ENCODE assay signal across 9 cellular contexts in the genomic region with DNA sequence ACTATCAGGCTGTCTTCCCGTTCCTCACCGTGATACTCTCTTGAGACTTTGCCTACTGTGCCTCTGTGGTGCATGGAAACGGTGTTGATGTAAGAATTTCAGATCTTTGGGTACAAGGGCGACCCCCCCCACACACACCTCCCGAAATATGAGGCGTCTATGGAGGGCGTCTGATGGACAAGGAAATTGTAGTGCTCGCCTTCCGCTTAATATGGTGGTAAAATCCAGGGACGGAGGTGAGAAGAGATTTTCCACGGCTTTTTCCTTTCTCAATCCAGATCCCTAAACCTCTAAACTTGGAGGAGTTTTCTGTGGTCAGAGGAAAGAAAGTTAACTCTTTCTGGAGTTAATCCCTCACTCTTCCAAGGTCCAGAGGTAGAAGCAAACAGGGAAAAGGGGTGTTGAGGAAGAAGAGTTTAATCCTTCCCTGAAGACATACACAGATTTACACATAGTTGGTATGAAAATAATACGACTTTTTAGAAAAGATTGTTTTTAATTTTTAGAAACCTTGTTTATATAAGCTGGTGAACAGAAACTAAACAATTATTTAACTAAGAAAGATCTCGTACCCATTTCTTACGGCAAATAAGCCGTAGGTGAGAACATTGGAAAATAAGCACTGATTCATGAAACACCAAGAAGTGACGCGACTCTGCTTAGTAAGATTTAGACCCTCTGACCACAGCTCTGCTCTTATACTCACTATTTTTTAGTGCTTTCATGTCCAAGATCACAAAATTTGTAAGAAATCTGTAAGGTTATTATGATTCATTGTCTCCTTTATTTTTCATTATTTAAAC. TPM values are rescaled to one million over a fixed set of nuclear protein-coding genes. Genes with fewer than 3 reads are reported as not detected.
DNase-seq lines count a peak whose midpoint lies in the region; ATAC-seq and TF ChIP-seq lines count a peak whose summit lies in the region.
"Had no signal": no experiment of that assay in that cellular context is flagged by ENCODE, and none has a peak within 500 bp of the region (broad histone marks: within the 10 kb centered on the region; RNA-seq: fewer than 3 reads in every experiment).

No MANE protein-coding gene starts in this region.

- POLR2A ChIA-PET in CD4-positive, alpha-beta T cell (lab: Charles Lee), result interaction anchor here (1.1 to 3.5 kb wide), 13 partner anchors 8 to 286 kb away, joined by 4 to 61 read pairs (median 10); partner anchors contain the start of genes APEX1, CCNB1IP1, OSGEP and PARP2

- no peak for TF ChIP-seq POLR2A in sigmoid colon (IDR thresholded peaks at IDR 0.05)

- H3K36me3 ChIP-seq in sigmoid colon, result no peaks in the 10 kb centered on the region

- H3K4me1 ChIP-seq in sigmoid colon, result peaks cover 3 to 21% (median 13%) of the 10 kb centered on the region in 4 donors

- no peaks in the 10 kb centered on the region for H3K9me3 ChIP-seq in CD4-positive, alpha-beta T cell (ENCODE audit: control insufficient read depth, low read length)
- H3K9me3 ChIP-seq in sigmoid colon, result no peaks in the 10 kb centered on the region

- WGBS in sigmoid colon, 2 donors, result 6 to 11% methylated on average over 17 of the region's 17 CpGs

- peak in 2 of 10 experiments; percentile 26 to 33 for DNase-seq in CD4-positive, alpha-beta T cell
- peak; percentile 80 for DNase-seq in SHP77 treated with DMSO at 0.1 percent for 48 hours (lab: John Stamatoyannopoulos, UW)
- no peak for DNase-seq in fibroblast of mammary gland (ENCODE audit: low read depth)
- no peak for DNase-seq in sigmoid colon
- DNase-seq in activated effector memory CD4-positive, alpha-beta T cell treated with Interleukin-2 at 50 U/mL for 16 hours, result no peak
- DNase-seq in mesothelial cell of epicardium (ENCODE audit: low spot score in 2 of 2, unreplicated experiment in 2 of 2), result no peak
- no peak for DNase-seq in SK-N-DZ (ENCODE audit: low spot score)

- peaks cover 15% of the 10 kb centered on the region for H3K27me3 Mint-ChIP-seq in CD4-positive, alpha-beta T cell
- no peaks in the 10 kb centered on the region for H3K27me3 Mint-ChIP-seq in mesothelial cell of epicardium (ENCODE audit: low read depth)

- CTCF ChIA-PET in CD4-positive, alpha-beta T cell (lab: Charles Lee), result interaction anchor here (0.8 to 2.9 kb wide), 14 partner anchors 8 to 287 kb away, joined by 3 to 15 read pairs (median 4); partner anchors contain the start of gene RNASE4

- intact Hi-C loops in CD4-positive, alpha-beta T cell (cut with DNase I, micrococcal nuclease), result loop anchor here (2.0 to 5.0 kb wide), 3 partner anchors 17 to 272 kb away; partner anchors contain the start of gene PARP2 (in 1 of the 2)
- intact Hi-C loops in sigmoid colon (cut with DNase I), result loop anchor here (5.0 to 10.0 kb wide), 2 partner anchors 272 to 481 kb away; partner anchors contain the start of genes PARP2 and ZNF219

- no peaks in the 10 kb centered on the region for H3K36me3 Mint-ChIP-seq in CD4-positive, alpha-beta T cell (ENCODE audit: low read depth)
- no peaks in the 10 kb centered on the region for H3K36me3 Mint-ChIP-seq in mesothelial cell of epicardium

- no peak for TF ChIP-seq CTCF in CD4-positive, alpha-beta T cell (IDR thresholded peaks at IDR 0.05)
- TF ChIP-seq CTCF in fibroblast of mammary gland (conservative IDR thresholded peaks at IDR 0.05; ENCODE audit: control insufficient read depth, insufficient read depth, low read depth, low read length) (no peak), sigmoid colon (IDR thresholded peaks at IDR 0.05) (no peak), mesothelial cell of epicardium (IDR thresholded peaks at IDR 0.05; ENCODE audit: unreplicated experiment) (no peak)

- no peak overlapping the region for H3K4me3 Mint-ChIP-seq in CD4-positive, alpha-beta T cell
- H3K4me3 Mint-ChIP-seq in mesothelial cell of epicardium, result no peak overlapping the region

- H3K27ac ChIP-seq in CD4-positive, alpha-beta T cell (ENCODE audit: low read depth, low read length), result no peak overlapping the region
- peak overlapping the region; percentile 73 to 86 (median 78) for H3K27ac ChIP-seq in sigmoid colon

- H3K4me1 Mint-ChIP-seq in CD4-positive, alpha-beta T cell (ENCODE audit: low read depth), result no peaks in the 10 kb centered on the region
- peaks cover 9% of the 10 kb centered on the region for H3K4me1 Mint-ChIP-seq in mesothelial cell of epicardium

- no peaks in the 10 kb centered on the region for H3K9me3 Mint-ChIP-seq in CD4-positive, alpha-beta T cell
- H3K9me3 Mint-ChIP-seq in mesothelial cell of epicardium, result no peaks in the 10 kb centered on the region

- H3K27me3 ChIP-seq in CD4-positive, alpha-beta T cell (ENCODE audit: control insufficient read depth, insufficient read depth, low read length), result no peaks in the 10 kb centered on the region
- H3K27me3 ChIP-seq in sigmoid colon, result no peaks in the 10 kb centered on the region

- ATAC-seq in CD4-positive, alpha-beta T cell (ENCODE audit: poor library complexity), result peak; percentile 20
- ATAC-seq in GM21619 (IDR thresholded peaks at IDR 0.05; ENCODE audit: unreplicated experiment), result peak; percentile 1

- no peak overlapping the region for H3K27ac Mint-ChIP-seq in CD4-positive, alpha-beta T cell
- no peak overlapping the region for H3K27ac Mint-ChIP-seq in mesothelial cell of epicardium

- no peak for TF ChIP-seq EP300 in sigmoid colon (IDR thresholded peaks at IDR 0.05)

- H3K4me3 ChIP-seq in fibroblast of mammary gland (ENCODE audit: control insufficient read depth, low read depth, low read length), result peak overlapping the region; percentile 88
- H3K4me3 ChIP-seq in sigmoid colon, result peak overlapping the region; percentile 38 to 56 (median 52)

RNA-seq across cellular contexts. Expression of gene RNASE12, which starts 23.1 kb away (rescaled TPM):
- not detected for total RNA-seq in CD4-positive, alpha-beta T cell
- total RNA-seq in sigmoid colon (not detected), mesothelial cell of epicardium (not detected in 3 replicates)
- polyA plus RNA-seq in sigmoid colon, result not detected
- not detected in 2 replicates for polyA plus RNA-seq in SK-N-DZ (2014; cell fraction: cytosol; rRNA removed)
- not detected in 2 replicates for polyA plus RNA-seq in SK-N-DZ (2014; cell fraction: nucleus; rRNA removed)
- total RNA-seq: M059J had no signal

RNA-seq across cellular contexts. Expression of gene RNASE11, which starts 26.4 kb away (rescaled TPM):
- total RNA-seq in CD4-positive, alpha-beta T cell, result not detected
- total RNA-seq in sigmoid colon, result not detected
- polyA plus RNA-seq in sigmoid colon, result not detected
- total RNA-seq in mesothelial cell of epicardium, result not detected in 3 replicates
- polyA plus RNA-seq in SK-N-DZ (2014; cell fraction: cytosol; rRNA removed), result not detected in 2 replicates
- polyA plus RNA-seq in SK-N-DZ (2014; cell fraction: nucleus; rRNA removed), result not detected in 2 replicates
- total RNA-seq: M059J had no signal

RNA-seq across cellular contexts. Expression of gene OR6S1, which starts 27.3 kb away (rescaled TPM):
- not detected for total RNA-seq in CD4-positive, alpha-beta T cell
- total RNA-seq in sigmoid colon (not detected), mesothelial cell of epicardium (not detected in 3 replicates)
- polyA plus RNA-seq in sigmoid colon, result not detected
- polyA plus RNA-seq in SK-N-DZ (2014; cell fraction: cytosol; rRNA removed), result not detected in 2 replicates
- not detected in 2 replicates for polyA plus RNA-seq in SK-N-DZ (2014; cell fraction: nucleus; rRNA removed)
- total RNA-seq: M059J had no signal

RNA-seq across cellular contexts. Expression of gene RNASE9, which starts 53.4 kb away (rescaled TPM):
- total RNA-seq in CD4-positive, alpha-beta T cell, result not detected
- total RNA-seq in sigmoid colon, result not detected
- polyA plus RNA-seq in sigmoid colon, result not detected
- not detected in 3 replicates for total RNA-seq in mesothelial cell of epicardium
- polyA plus RNA-seq in SK-N-DZ (2014; cell fraction: cytosol; rRNA removed), result not detected in 2 replicates
- polyA plus RNA-seq in SK-N-DZ (2014; cell fraction: nucleus; rRNA removed), result not detected in 2 replicates
- total RNA-seq: M059J had no signal
